In the genomic region with DNA sequence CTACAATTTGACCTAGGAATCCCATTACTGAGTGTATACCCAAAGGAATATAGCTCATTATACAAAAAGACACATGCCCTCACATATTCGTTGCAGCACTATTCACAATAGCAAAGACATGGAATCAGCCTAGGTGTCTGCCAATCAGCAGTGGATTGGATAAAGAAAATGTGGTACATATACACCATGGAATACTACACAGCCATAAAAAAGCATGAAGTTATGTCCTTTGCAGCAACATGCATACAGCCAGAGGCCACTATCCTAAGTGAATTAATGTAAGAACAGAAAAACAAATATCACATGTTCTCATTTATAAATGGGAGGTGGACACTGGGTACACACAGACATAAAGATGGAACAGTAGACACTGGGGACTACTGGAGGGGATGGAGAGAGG, we compare ENCODE assay signal across 4 cellular contexts.
"Had no signal": no experiment of that assay in that cellular context is flagged by ENCODE, and none has a peak within 500 bp of the region (broad histone marks: within the 10 kb centered on the region; RNA-seq: fewer than 3 reads in every experiment).

No MANE protein-coding gene starts in this region.

- H3K27ac ChIP-seq: GM23248 had no signal

- ATAC-seq: GM23338, HCT116 had no signal

- H3K36me3 ChIP-seq: HAP-1 had no signal

- H3K4me3 ChIP-seq: GM23248, GM23338, HAP-1 had no signal

- H3K9me3 ChIP-seq: HAP-1 had no signal
